ENCODE assay signal across 24 cellular contexts in genomic region chr12:7339675-7340074, GRCh38. TPM values are rescaled to one million over a fixed set of nuclear protein-coding genes. Genes with fewer than 3 reads are reported as not detected.
"Had no signal": no experiment of that assay in that cellular context is flagged by ENCODE, and none has a peak within 500 bp of the region (broad histone marks: within the 10 kb centered on the region; RNA-seq: fewer than 3 reads in every experiment).

No MANE protein-coding gene starts in this region.

- H3K27ac Mint-ChIP-seq: activated CD4-positive, alpha-beta memory T cell treated with anti-CD3 and anti-CD28 coated beads for 36 hours; activated CD4-positive, alpha-beta T cell treated with anti-CD3 and anti-CD28 coated beads, Interleukin-2, amount 10 ng/mL, durations not matched to agents 24 days and 14 days; activated T-helper 2 cell treated with anti-CD3 and anti-CD28 coated beads, Interferon-gamma antibody, Interleukin-2, Interleukin-4, amounts not matched to agents 10 μg/mL and 5 μg/mL and 100 μg/mL, durations not matched to agents 14 hours and 24 hours and 36 hours; T-helper 1 cell treated with Interleukin-12 subunit alpha and Interleukin-12 subunit beta and Interleukin-4 antibody, amounts not matched to agents 30 μg/mL and 1 μg/mL, for 36 hours; WTC11 had no signal

- ATAC-seq: activated T-cell treated with anti-CD3 and anti-CD28 coated beads, Interleukin-2, amount 50 U/mL, for 4 hours; PC-3; WTC11 had no signal

- H3K4me3 Mint-ChIP-seq: activated CD4-positive, alpha-beta memory T cell treated with anti-CD3 and anti-CD28 coated beads for 36 hours; activated CD4-positive, alpha-beta T cell treated with anti-CD3 and anti-CD28 coated beads, Interleukin-2, amount 10 ng/mL, durations not matched to agents 24 days and 14 days; activated T-cell treated with anti-CD3 and anti-CD28 coated beads, Interleukin-2, amount 50 U/mL, for 4 hours; T-helper 1 cell treated with Interleukin-12 subunit alpha and Interleukin-12 subunit beta and Interleukin-4 antibody, amounts not matched to agents 30 μg/mL and 1 μg/mL, for 36 hours; WTC11 had no signal

- DNase-seq: activated CD4-positive, alpha-beta memory T cell treated with anti-CD3 and anti-CD28 coated beads for 36 hours; activated CD4-positive, alpha-beta T cell treated with anti-CD3 and anti-CD28 coated beads, Interleukin-2, amount 10 ng/mL, durations not matched to agents 24 days and 14 days; activated CD4-positive, CD25-positive, alpha-beta regulatory T cell treated with anti-CD3 and anti-CD28 coated beads, Interleukin-2, amount 50 U/mL, for 72 hours; activated gamma-delta T cell treated with Interleukin-2 at 50 U/mL for 16 hours; activated naive CD4-positive, alpha-beta T cell treated with anti-CD3 and anti-CD28 coated beads, Interleukin-2, amount 50 U/mL, for 16 hours; activated T-cell treated with anti-CD3 and anti-CD28 coated beads, Interleukin-2, amount 50 U/mL, for 4 hours; amygdala; brain microvascular endothelial cell; MM.1S; NCI-H1105; NCI-H1436; NCI-H1694 treated with DMSO at 0.1 percent for 48 hours; NCI-H2029 treated with DMSO at 0.1 percent for 48 hours; NCI-H446; NCI-H524; PC-3; SHP77 treated with DMSO at 0.1 percent for 48 hours; T-helper 9 cell had no signal

- H3K4me1 Mint-ChIP-seq: WTC11 had no signal

- H3K27me3 Mint-ChIP-seq: activated CD4-positive, alpha-beta memory T cell treated with anti-CD3 and anti-CD28 coated beads for 36 hours; activated CD4-positive, alpha-beta T cell treated with anti-CD3 and anti-CD28 coated beads, Interleukin-2, amount 10 ng/mL, durations not matched to agents 24 days and 14 days had no signal

RNA-seq across cellular contexts. Expression of gene ACSM4, which starts 35.8 kb away (rescaled TPM):
- total RNA-seq: activated CD4-positive, alpha-beta memory T cell treated with anti-CD3 and anti-CD28 coated beads for 36 hours; activated CD4-positive, alpha-beta T cell treated with anti-CD3 and anti-CD28 coated beads, Interleukin-2, amount 10 ng/mL, durations not matched to agents 24 days and 14 days; activated T-cell treated with anti-CD3 and anti-CD28 coated beads, Interleukin-2, amount 50 U/mL, for 4 hours; activated T-helper 2 cell treated with anti-CD3 and anti-CD28 coated beads, Interferon-gamma antibody, Interleukin-2, Interleukin-4, amounts not matched to agents 10 μg/mL and 5 μg/mL and 100 μg/mL, durations not matched to agents 14 hours and 24 hours and 36 hours; cardiac muscle cell; cerebellum; PC-3; SK-MEL-5; WTC11 had no signal
- polyA plus RNA-seq: cardiac muscle cell had no signal
